In the genomic region with DNA sequence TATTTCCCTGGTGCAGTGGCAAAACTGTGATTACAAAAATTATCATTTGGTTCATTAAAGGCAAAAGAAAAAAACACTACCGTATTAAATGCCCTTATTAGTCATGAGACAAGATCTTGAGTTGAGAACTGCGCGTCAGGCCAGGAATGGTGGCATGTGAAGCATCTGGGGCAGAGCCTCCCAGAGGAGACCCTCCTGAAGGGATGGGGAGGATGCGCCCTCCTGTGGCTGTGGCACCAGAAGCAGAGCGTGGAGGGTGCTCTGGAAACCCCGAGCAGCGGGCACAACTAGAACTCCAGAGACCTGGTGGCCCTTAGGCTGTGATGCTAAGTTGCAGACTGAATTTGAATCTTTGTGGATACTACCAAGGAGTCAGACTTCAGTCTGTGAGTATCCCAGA, we compare ENCODE assay signal across 12 cellular contexts. TPM values are rescaled to one million over a fixed set of nuclear protein-coding genes. Genes with fewer than 3 reads are reported as not detected.
DNase-seq lines count a peak whose midpoint lies in the region; ATAC-seq, FAIRE-seq and TF ChIP-seq lines count a peak whose summit lies in the region.
"Had no signal": no experiment of that assay in that cellular context is flagged by ENCODE, and none has a peak within 500 bp of the region (broad histone marks: within the 10 kb centered on the region; RNA-seq: fewer than 3 reads in every experiment).

No MANE protein-coding gene starts in this region.

- no peak overlapping the region for H3K4me3 Mint-ChIP-seq in GM23338
- H3K4me3 Mint-ChIP-seq: activated B cell treated with CpG ODN at 0.5 μM for 24 hours, brain had no signal

- POLR2A ChIA-PET in BJ (lab: Charles Lee), result no interaction called here
- POLR2A ChIA-PET in HepG2 (lab: Yijun Ruan, JAX), result no interaction called here

- FAIRE-seq in HepG2 (lab: Jason Lieb, UNC), result no peak

- peak; percentile 33 for ATAC-seq in GM23338
- ATAC-seq in HepG2, result peak; percentile 59
- ATAC-seq in omental fat pad (ENCODE audit: low FRiP score), result no peak

- no peak overlapping the region for H3K4me2 ChIP-seq in GM23338
- H3K4me2 ChIP-seq in HepG2 (ENCODE audit: low read depth, low read length), result no peak overlapping the region

- WGBS in HepG2 (ENCODE audit: low lambda C conversion rate), result 98% methylated on average over 7 of the region's 7 CpGs

- H3K9me2 ChIP-seq in GM23338 (ENCODE audit: insufficient read depth), result no peaks in the 10 kb centered on the region

- H3K4me3 ChIP-seq in BJ (ENCODE audit: low read depth, low read length) (no peak overlapping the region), GM23338 (no peak overlapping the region), astrocyte of the spinal cord (ENCODE audit: low read depth, low read length) (no peak overlapping the region), HepG2 (replicated peaks in 1 of 3; ENCODE audit: insufficient read depth in 1 of 3, low read depth in 2 of 3, low read length in 3 of 3) (no peak overlapping the region)

- CTCF ChIA-PET in BJ (lab: Yijun Ruan, JAX), result interaction anchor here (0.6 kb wide), 1 partner anchor 11 kb away, joined by 4 read pairs; no protein-coding TSS in a partner anchor
- CTCF ChIA-PET in HepG2 (lab: Yijun Ruan, JAX; ENCODE audit: low intra/inter-chr PET ratio, low total read pairs), result interaction anchor here (1.1 kb wide), 1 partner anchor 186 kb away, joined by 5 read pairs; no protein-coding TSS in a partner anchor

- BruUV-seq in HepG2 (replicated peaks; lab: Mats Ljungman, UMichigan), result no TSS peak

- no peaks in the 10 kb centered on the region for H3F3A ChIP-seq in GM23338 (replicated peaks; ENCODE audit: low read depth)

- H3K27ac ChIP-seq in GM23338 (ENCODE audit: low read depth) (no peak overlapping the region), HepG2 (ENCODE audit: extremely low read length, insufficient read depth, low read length) (peak overlapping the region; percentile 57)

- peak; percentile 49; the same call in 1 of the 2 replicates for TF ChIP-seq RAD21 in HepG2 (CRISPR knock-in tag; IDR thresholded peaks at IDR 0.05)

- peaks cover 19% of the 10 kb centered on the region for H3K36me3 ChIP-seq in BJ (ENCODE audit: control insufficient read depth, insufficient read depth, low read length)
- H3K36me3 ChIP-seq in GM23338 (ENCODE audit: insufficient read depth), result peaks cover 11% of the 10 kb centered on the region
- peaks cover 29 to 65% of the 10 kb centered on the region in 2 experiments for H3K36me3 ChIP-seq in HepG2 (replicated peaks in 1 of 2; ENCODE audit: control insufficient read depth in 1 of 2, insufficient read depth in 2 of 2, low read length in 2 of 2)

- peaks cover 10% of the 10 kb centered on the region; the same call in 1 of the 2 replicates for H3K4me1 ChIP-seq in GM23338 (ENCODE audit: insufficient read depth)
- H3K4me1 ChIP-seq in HepG2 (ENCODE audit: insufficient read depth, low read length), result peaks cover 51% of the 10 kb centered on the region

- intact Hi-C loops in HepG2 (cut with micrococcal nuclease; ENCODE audit: unreplicated experiment), result loop anchor here (2.0 kb wide), 1 partner anchor 186 kb away; no protein-coding TSS in a partner anchor

- H3K27me3 ChIP-seq in BJ (ENCODE audit: control insufficient read depth, insufficient read depth, low read length) (no peaks in the 10 kb centered on the region), GM23338 (ENCODE audit: insufficient read depth) (no peaks in the 10 kb centered on the region), HepG2 (ENCODE audit: control insufficient read depth in 1 of 2, insufficient read depth in 2 of 2, low read length in 2 of 2) (no peaks in the 10 kb centered on the region)

- peak; percentile 33 for TF ChIP-seq CTCF in BJ (IDR thresholded peaks at IDR 0.05; ENCODE audit: insufficient read depth, low read depth, low read length)
- TF ChIP-seq CTCF in GM23338 (conservative IDR thresholded peaks at IDR 0.05; ENCODE audit: low read depth in 2 of 2), result peak; percentile 21 to 50; a peak in 2 of 4 replicates
- TF ChIP-seq CTCF in astrocyte of the spinal cord (IDR thresholded peaks at IDR 0.05; ENCODE audit: low read depth, low read length), result peak; percentile 34
- peak; percentile 65 for TF ChIP-seq CTCF in HepG2 (CRISPR knock-in tag; IDR thresholded peaks at IDR 0.05)
- no peak for TF ChIP-seq CTCF in omental fat pad (IDR thresholded peaks at IDR 0.05)

- in situ Hi-C loops in astrocyte of the spinal cord (cut with HindIII; ENCODE audit: low sequenced_read_pairs), result no loop called here
- in situ Hi-C loops in HepG2 (cut with HindIII; ENCODE audit: extremely low pct_ligation_motif_present, low pct_unique_long_range_greater_than_20kb), result no loop called here

- peaks cover 68% of the 10 kb centered on the region for H3K36me3 Mint-ChIP-seq in GM23338 (ENCODE audit: low read depth)

- peaks cover 10% of the 10 kb centered on the region for H3K4me1 Mint-ChIP-seq in GM23338
- H3K4me1 Mint-ChIP-seq: brain had no signal

- H3K27ac Mint-ChIP-seq in GM23338, result 0 out of 2 replicates have a peak overlapping the region, but pooled peaks have one; percentile 79
- H3K27ac Mint-ChIP-seq: activated B cell treated with CpG ODN at 0.5 μM for 24 hours had no signal

- no peak for TF ChIP-seq POLR2A in HepG2 (IDR thresholded peaks at IDR 0.05; ENCODE audit: insufficient read depth in 1 of 2, low read depth in 2 of 2, low read length in 2 of 2)

- peaks cover 100% of the 10 kb centered on the region for H3K79me2 ChIP-seq in GM23338 (replicated peaks; ENCODE audit: insufficient read depth)
- peaks cover 84% of the 10 kb centered on the region for H3K79me2 ChIP-seq in HepG2 (ENCODE audit: insufficient read depth, low read length)

- peaks cover 13% of the 10 kb centered on the region for H3K27me3 Mint-ChIP-seq in GM23338 (ENCODE audit: insufficient read depth, low read depth, poor library complexity)
- H3K27me3 Mint-ChIP-seq: activated B cell treated with CpG ODN at 0.5 μM for 24 hours, brain had no signal

- H2AFZ ChIP-seq in GM23338, result no peak overlapping the region
- no peak overlapping the region for H2AFZ ChIP-seq in HepG2 (ENCODE audit: low read length)

- H3K9me3 ChIP-seq in HepG2 (ENCODE audit: low read length), result no peaks in the 10 kb centered on the region

- H3K9ac ChIP-seq in HepG2 (ENCODE audit: insufficient read depth, low read depth, low read length), result no peak overlapping the region

- no peaks in the 10 kb centered on the region for H3K9me3 Mint-ChIP-seq in GM23338
- H3K9me3 Mint-ChIP-seq: activated B cell treated with CpG ODN at 0.5 μM for 24 hours, brain had no signal

- peaks cover 32% of the 10 kb centered on the region for H4K20me1 ChIP-seq in GM23338 (replicated peaks; ENCODE audit: insufficient read depth)
- peaks cover 39% of the 10 kb centered on the region for H4K20me1 ChIP-seq in HepG2 (ENCODE audit: insufficient read depth, low read length)

- TF ChIP-seq EP300 in HepG2 (IDR thresholded peaks at IDR 0.05; ENCODE audit: low read depth in 2 of 2, low read length in 2 of 2) (no peak), HepG2 (CRISPR knock-in tag; IDR thresholded peaks at IDR 0.05; ENCODE audit: borderline replicate concordance) (no peak)

- DNase-seq in BJ (ENCODE audit: low read depth), result no peak
- DNase-seq in GM23338 (ENCODE audit: low spot score), result peak; percentile 22
- DNase-seq in astrocyte of the spinal cord (ENCODE audit: low read depth, low spot score), result no peak
- DNase-seq in HepG2 (ENCODE audit: low spot score), result no peak
- DNase-seq in globus pallidus (ENCODE audit: low spot score), result no peak
- no peak for DNase-seq in DMS153 treated with DMSO at 0.1 percent for 48 hours (lab: John Stamatoyannopoulos, UW; ENCODE audit: unreplicated experiment)
- DNase-seq in omental fat pad (ENCODE audit: low spot score), result no peak
- no peak for DNase-seq in activated effector memory CD4-positive, alpha-beta T cell treated with anti-CD3 and anti-CD28 coated beads, Interleukin-2, amount 50 U/mL, for 16 hours
- DNase-seq: activated B cell treated with CpG ODN at 0.5 μM for 24 hours, GF-D8, NCI-H1436 treated with DMSO at 0.1 percent for 48 hours had no signal

RNA-seq across cellular contexts. Expression of a gene that starts 11.5 kb away (rescaled TPM):
- 51.5 and 67.1 TPM in 2 replicates for polyA plus RNA-seq in BJ (2011; rRNA removed)
- 35.6 and 39.4 TPM in 2 replicates for polyA minus RNA-seq in BJ (2011; rRNA and poly(A)+ RNA removed)
- total RNA-seq in GM23338 (2014; rRNA removed; shearing (Covaris generic)), result 121 and 195 TPM in 2 replicates
- polyA plus RNA-seq in GM23338 (2016; fragmentation: Nextera tagmentation; extraction: Ambion mirVana), result 64.2 and 67.5 TPM in 2 replicates
- 75.3 and 95.5 TPM in 2 replicates for total RNA-seq in HepG2 (2016; rRNA removed; fragmentation: Illumina TruSeq; extraction: Trizol)
- 28.8 and 32.0 TPM in 2 replicates for total RNA-seq in HepG2 (2016; cell fraction: cytosol; rRNA removed; fragmentation: Illumina TruSeq; extraction: Trizol; ENCODE audit: low read depth)
- 69.1 and 83.4 TPM in 2 replicates for total RNA-seq in HepG2 (2016; cell fraction: insoluble cytoplasmic fraction; rRNA removed; fragmentation: Illumina TruSeq; extraction: Trizol)
- total RNA-seq in HepG2 (2016; cell fraction: membrane; rRNA removed; fragmentation: Illumina TruSeq; extraction: Trizol), result 51.1 and 52.1 TPM in 2 replicates
- 55.3 and 56.2 TPM in 2 replicates for total RNA-seq in HepG2 (2016; cell fraction: nucleus; rRNA removed; fragmentation: Illumina TruSeq; extraction: Trizol)
- 51.2 and 60.8 TPM in 2 replicates for polyA plus RNA-seq in HepG2 (2011; rRNA removed)
- 42.4 and 43.4 TPM in 2 replicates for polyA plus RNA-seq in HepG2 (2011; cell fraction: cytosol; rRNA removed)
- polyA plus RNA-seq in HepG2 (2011; cell fraction: nucleus; rRNA removed), result 121 and 126 TPM in 2 replicates
- 72.5 and 74.5 TPM in 2 replicates for polyA plus RNA-seq in HepG2 (2012)
- 28.6 and 31.9 TPM in 2 replicates for polyA plus RNA-seq in HepG2 (2016; cell fraction: cytosol; fragmentation: Illumina TruSeq; extraction: Trizol; ENCODE audit: low read depth)
- 70.4 and 80.3 TPM in 2 replicates for polyA plus RNA-seq in HepG2 (2016; cell fraction: insoluble cytoplasmic fraction; fragmentation: Illumina TruSeq; extraction: Trizol; ENCODE audit: low read depth)
- polyA plus RNA-seq in HepG2 (2016; cell fraction: membrane; fragmentation: Illumina TruSeq; extraction: Trizol; ENCODE audit: low read depth), result 28.8 and 29.9 TPM in 2 replicates
- polyA plus RNA-seq in HepG2 (2016; cell fraction: nucleus; fragmentation: Illumina TruSeq; extraction: Trizol; ENCODE audit: insufficient read depth, low read depth), result 99.2 and 101 TPM in 2 replicates
- 93.3 and 188 TPM in 2 replicates for polyA minus RNA-seq in HepG2 (2011; rRNA and poly(A)+ RNA removed; ENCODE audit: low replicate concordance)
- polyA minus RNA-seq in HepG2 (2011; cell fraction: cytosol; rRNA and poly(A)+ RNA removed), result 29.4 and 37.2 TPM in 2 replicates
- polyA minus RNA-seq in HepG2 (2011; cell fraction: nucleus; rRNA and poly(A)+ RNA removed), result 74.4 and 75.7 TPM in 2 replicates
- total RNA-seq in omental fat pad, result 100 to 1,000 TPM in 1 of 4 donors, 10 to 100 TPM in 3; 70.8 to 145 (median 86.8) TPM

RNA-seq across cellular contexts. Expression of a gene that starts 12.4 kb away (rescaled TPM):
- polyA plus RNA-seq in BJ (2011; rRNA removed) (73.6 and 87.5 TPM in 2 replicates), GM23338 (2016; fragmentation: Nextera tagmentation; extraction: Ambion mirVana) (77.2 and 79.6 TPM in 2 replicates), HepG2 (2011; rRNA removed) (104 and 111 TPM in 2 replicates)
- polyA minus RNA-seq in BJ (2011; rRNA and poly(A)+ RNA removed), result 28.2 and 43.4 TPM in 2 replicates
- total RNA-seq in GM23338 (2014; rRNA removed; shearing (Covaris generic)), result 107 and 110 TPM in 2 replicates
- total RNA-seq in HepG2 (2016; rRNA removed; fragmentation: Illumina TruSeq; extraction: Trizol) (65.0 and 76.4 TPM in 2 replicates), omental fat pad (10 to 100 TPM; 44.8 to 45.8 (median 44.8) TPM)
- 16.3 and 17.9 TPM in 2 replicates for total RNA-seq in HepG2 (2016; cell fraction: cytosol; rRNA removed; fragmentation: Illumina TruSeq; extraction: Trizol; ENCODE audit: low read depth)
- total RNA-seq in HepG2 (2016; cell fraction: insoluble cytoplasmic fraction; rRNA removed; fragmentation: Illumina TruSeq; extraction: Trizol), result 67.6 and 78.5 TPM in 2 replicates
- total RNA-seq in HepG2 (2016; cell fraction: membrane; rRNA removed; fragmentation: Illumina TruSeq; extraction: Trizol), result 25.4 and 26.5 TPM in 2 replicates
- total RNA-seq in HepG2 (2016; cell fraction: nucleus; rRNA removed; fragmentation: Illumina TruSeq; extraction: Trizol), result 58.5 and 66.9 TPM in 2 replicates
- 47.7 and 57.2 TPM in 2 replicates for polyA plus RNA-seq in HepG2 (2011; cell fraction: cytosol; rRNA removed)
- polyA plus RNA-seq in HepG2 (2011; cell fraction: nucleus; rRNA removed), result 185 and 190 TPM in 2 replicates
- 56.8 and 63.4 TPM in 2 replicates for polyA plus RNA-seq in HepG2 (2012)
- 9.0 and 9.1 TPM in 2 replicates for polyA plus RNA-seq in HepG2 (2016; cell fraction: cytosol; fragmentation: Illumina TruSeq; extraction: Trizol; ENCODE audit: low read depth)
- polyA plus RNA-seq in HepG2 (2016; cell fraction: insoluble cytoplasmic fraction; fragmentation: Illumina TruSeq; extraction: Trizol; ENCODE audit: low read depth), result 68.7 and 72.7 TPM in 2 replicates
- polyA plus RNA-seq in HepG2 (2016; cell fraction: membrane; fragmentation: Illumina TruSeq; extraction: Trizol; ENCODE audit: low read depth), result 14.2 and 15.6 TPM in 2 replicates
- 89.2 and 96.9 TPM in 2 replicates for polyA plus RNA-seq in HepG2 (2016; cell fraction: nucleus; fragmentation: Illumina TruSeq; extraction: Trizol; ENCODE audit: insufficient read depth, low read depth)
- polyA minus RNA-seq in HepG2 (2011; rRNA and poly(A)+ RNA removed; ENCODE audit: low replicate concordance), result 52.5 and 174 TPM in 2 replicates
- polyA minus RNA-seq in HepG2 (2011; cell fraction: cytosol; rRNA and poly(A)+ RNA removed), result 23.5 and 34.0 TPM in 2 replicates
- polyA minus RNA-seq in HepG2 (2011; cell fraction: nucleus; rRNA and poly(A)+ RNA removed), result 161 and 207 TPM in 2 replicates

Comparison
In these comparisons a context has a peak if more than half of its experiments do, and no peak if none do; other contexts are left out.
1. CTCF ChIP-seq: peak in BJ (single experiment), GM23338 (2 of 2), astrocyte of the spinal cord (single experiment) and HepG2 (single experiment); none in omental fat pad (0 of 3).